In the genomic region with DNA sequence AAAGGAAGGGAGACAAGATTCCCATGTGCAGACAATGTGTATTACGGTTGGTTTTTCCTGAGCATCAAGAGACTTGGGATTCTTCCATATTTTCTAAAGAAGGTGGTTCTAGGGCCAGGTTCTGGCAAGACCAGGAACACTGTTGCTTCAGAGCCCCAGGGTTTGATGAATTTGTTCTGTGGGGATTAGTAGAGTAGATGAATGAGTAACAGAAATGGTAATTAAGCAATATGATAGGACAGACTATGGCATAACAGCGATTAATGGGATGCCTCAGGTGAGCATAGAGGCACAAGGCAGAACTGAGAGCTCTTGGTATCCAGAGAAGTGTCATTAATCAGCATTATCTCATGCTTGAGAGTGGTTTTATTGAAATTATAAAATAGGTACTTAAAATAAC, we compare ENCODE assay signal across 20 cellular contexts.
DNase-seq lines count a peak whose midpoint lies in the region; ATAC-seq, FAIRE-seq and TF ChIP-seq lines count a peak whose summit lies in the region.
"Had no signal": no experiment of that assay in that cellular context is flagged by ENCODE, and none has a peak within 500 bp of the region (broad histone marks: within the 10 kb centered on the region; RNA-seq: fewer than 3 reads in every experiment).

No MANE protein-coding gene starts in this region.

- H3K4me1 ChIP-seq in A549 = peaks cover 38% of the 10 kb centered on the region
- H3K4me1 ChIP-seq in mammary epithelial cell (ENCODE audit: insufficient read depth, low read length) = peaks cover 39% of the 10 kb centered on the region
- peaks cover 37% of the 10 kb centered on the region for H3K4me1 ChIP-seq in keratinocyte (ENCODE audit: control insufficient read depth, extremely low read depth, insufficient read depth, low read length)

- H3K9me3 Mint-ChIP-seq in activated CD8-positive, alpha-beta memory T cell treated with anti-CD3 and anti-CD28 coated beads, Interleukin-2, amount 10 ng/mL, durations not matched to agents 7 days and 5 days (ENCODE audit: low read depth) = no peaks in the 10 kb centered on the region
- H3K9me3 Mint-ChIP-seq: CD4-positive, alpha-beta T cell had no signal

- 90% methylated on average over 2 of the region's 2 CpGs for WGBS in A549 (ENCODE audit: missing lambda C conversion rate)
- 68% methylated on average over 2 of the region's 2 CpGs for WGBS in mammary epithelial cell (ENCODE audit: low coverage, missing lambda C conversion rate)

- H3K27ac ChIP-seq in A549 (peak overlapping the region; percentile 90 to 92; a peak in 4 of 6 replicates), mammary epithelial cell (ENCODE audit: insufficient read depth, low read depth, low read length) (no peak overlapping the region), keratinocyte (ENCODE audit: control insufficient read depth, insufficient read depth, low read length) (no peak overlapping the region)
- H3K27ac ChIP-seq: BLaER1 treated with 17β-estradiol and CSF1 and Interleukin-3, amounts not matched to agents 10 nM and 100 nM had no signal

- in situ Hi-C loops in mammary epithelial cell (cut with MboI; ENCODE audit: low sequenced_read_pairs in 2 of 2) (no loop called here), ACHN (cut with HindIII; ENCODE audit: low pct_ligation_motif_present, low pct_unique_long_range_greater_than_20kb, low sequenced_read_pairs) (no loop called here)

- no peak overlapping the region for H3K9ac ChIP-seq in mammary epithelial cell (ENCODE audit: insufficient read depth, low read length)
- no peak overlapping the region for H3K9ac ChIP-seq in keratinocyte (ENCODE audit: control insufficient read depth, extremely low read depth, insufficient read depth, low read length)
- H3K9ac ChIP-seq: BLaER1 treated with 17β-estradiol and CSF1 and Interleukin-3, amounts not matched to agents 10 nM and 100 nM had no signal

- POLR2A ChIA-PET in A549 (lab: Yijun Ruan, JAX) = no interaction called here

- FAIRE-seq in A549 (lab: Jason Lieb, UNC) (no peak), keratinocyte (lab: Jason Lieb, UNC) (peak; percentile 63)
- FAIRE-seq: D721Med, GM18507, H54 had no signal

- H3K79me2 ChIP-seq in mammary epithelial cell (ENCODE audit: insufficient read depth, low read length) (no peaks in the 10 kb centered on the region), keratinocyte (ENCODE audit: control insufficient read depth, insufficient read depth, low read length) (no peaks in the 10 kb centered on the region)

- no peaks in the 10 kb centered on the region for H3K36me3 Mint-ChIP-seq in activated CD8-positive, alpha-beta memory T cell treated with anti-CD3 and anti-CD28 coated beads, Interleukin-2, amount 10 ng/mL, durations not matched to agents 7 days and 5 days

- H3K4me3 ChIP-seq in A549 (no peak overlapping the region), mammary epithelial cell (replicated peaks in 1 of 3; ENCODE audit: insufficient read depth in 1 of 3, low read depth in 2 of 3, low read length in 3 of 3) (no peak overlapping the region), keratinocyte (ENCODE audit: control insufficient read depth in 2 of 3, extremely low read depth in 1 of 3, insufficient read depth in 2 of 3, low read depth in 1 of 3, low read length in 3 of 3) (no peak overlapping the region)
- H3K4me3 ChIP-seq: BLaER1 treated with 17β-estradiol and CSF1 and Interleukin-3, amounts not matched to agents 10 nM and 100 nM had no signal

- no peak for TF ChIP-seq CTCF in A549 (IDR thresholded peaks at IDR 0.05)
- TF ChIP-seq CTCF in mammary epithelial cell (conservative IDR thresholded peaks at IDR 0.05 in 1 of 2, IDR thresholded peaks at IDR 0.05 in 1 of 2; ENCODE audit: extremely low read depth in 1 of 2, insufficient read depth in 1 of 2, low read depth in 1 of 2, low read length in 2 of 2) = no peak
- TF ChIP-seq CTCF in keratinocyte (optimal IDR thresholded peaks at IDR 0.05 in 1 of 3, IDR thresholded peaks at IDR 0.05 in 1 of 3, conservative IDR thresholded peaks at IDR 0.05 in 1 of 3; ENCODE audit: extremely low read depth in 1 of 3, insufficient read depth in 2 of 3, low read length in 3 of 3) = no peak

- DNase-seq in A549 (ENCODE audit: low read depth in 1 of 2, low spot score in 1 of 2) = no peak
- DNase-seq in NCI-H524 (lab: John Stamatoyannopoulos, UW) = peak; percentile 3 to 32
- DNase-seq in mammary epithelial cell = peak; percentile 63
- no peak for DNase-seq in keratinocyte (ENCODE audit: low read depth, low spot score)
- no peak for DNase-seq in NOMO-1 (lab: John Stamatoyannopoulos, UW; ENCODE audit: unreplicated experiment in 2 of 2)
- no peak for DNase-seq in activated CD8-positive, alpha-beta memory T cell treated with anti-CD3 and anti-CD28 coated beads, Interleukin-2, amount 10 ng/mL, durations not matched to agents 7 days and 5 days
- DNase-seq in ACHN = no peak
- DNase-seq: AML-193; CD4-positive, alpha-beta T cell; KG1; MM.1S; NCI-H2029; NCI-H2227 treated with DMSO at 0.1 percent for 48 hours; NCI-H774; PC-3; SHP77 had no signal

- H3K27me3 ChIP-seq in mammary epithelial cell (ENCODE audit: insufficient read depth, low read length) (no peaks in the 10 kb centered on the region), keratinocyte (ENCODE audit: control insufficient read depth, extremely low read depth, insufficient read depth, low read length) (no peaks in the 10 kb centered on the region)
- H3K27me3 ChIP-seq: BLaER1 treated with 17β-estradiol and CSF1 and Interleukin-3, amounts not matched to agents 10 nM and 100 nM had no signal

- intact Hi-C loops in mammary epithelial cell (cut with micrococcal nuclease) = no loop called here

- no peak for TF ChIP-seq POLR2A in A549 (IDR thresholded peaks at IDR 0.05; ENCODE audit: low read length)

- H2AFZ ChIP-seq in mammary epithelial cell (ENCODE audit: low read depth, low read length) (no peak overlapping the region), keratinocyte (ENCODE audit: control insufficient read depth, low read length) (peak overlapping the region; percentile 5)

- H3K27ac Mint-ChIP-seq in activated CD8-positive, alpha-beta memory T cell treated with anti-CD3 and anti-CD28 coated beads, Interleukin-2, amount 10 ng/mL, durations not matched to agents 7 days and 5 days = no peak overlapping the region
- H3K27ac Mint-ChIP-seq: CD4-positive, alpha-beta T cell had no signal

- H3K4me1 Mint-ChIP-seq in activated CD8-positive, alpha-beta memory T cell treated with anti-CD3 and anti-CD28 coated beads, Interleukin-2, amount 10 ng/mL, durations not matched to agents 7 days and 5 days = no peaks in the 10 kb centered on the region

- H3K36me3 ChIP-seq in mammary epithelial cell (ENCODE audit: insufficient read depth, low read length) (no peaks in the 10 kb centered on the region), keratinocyte (ENCODE audit: control insufficient read depth in 2 of 2, extremely low read depth in 1 of 2, insufficient read depth in 2 of 2, low read length in 2 of 2) (no peaks in the 10 kb centered on the region)
- H3K36me3 ChIP-seq: BLaER1 treated with 17β-estradiol and CSF1 and Interleukin-3, amounts not matched to agents 10 nM and 100 nM had no signal

- CTCF ChIA-PET in A549 (lab: Yijun Ruan, JAX) = interaction anchor here (1.3 to 3.2 kb wide), 4 partner anchors 43 to 234 kb away, joined by 3 to 27 read pairs (median 4); no protein-coding TSS in a partner anchor
- CTCF ChIA-PET in mammary epithelial cell (lab: Charles Lee; ENCODE audit: low non-redundant PET) = interaction anchor here (0.7 kb wide), 1 partner anchor 141 kb away, joined by 3 read pairs; no protein-coding TSS in a partner anchor
- CTCF ChIA-PET in activated CD8-positive, alpha-beta memory T cell treated with anti-CD3 and anti-CD28 coated beads, Interleukin-2, amount 10 ng/mL, durations not matched to agents 7 days and 5 days (lab: Charles Lee) = no interaction called here

- ATAC-seq in A549 = no peak
- no peak for ATAC-seq in activated CD8-positive, alpha-beta memory T cell treated with anti-CD3 and anti-CD28 coated beads, Interleukin-2, amount 10 ng/mL, durations not matched to agents 7 days and 5 days
- ATAC-seq: PC-3 had no signal

- TF ChIP-seq EP300 in A549 (IDR thresholded peaks at IDR 0.05) = no peak

- H3K27me3 Mint-ChIP-seq in activated CD8-positive, alpha-beta memory T cell treated with anti-CD3 and anti-CD28 coated beads, Interleukin-2, amount 10 ng/mL, durations not matched to agents 7 days and 5 days = peaks cover 6% of the 10 kb centered on the region

- H3K9me3 ChIP-seq in A549 (peaks cover 20% of the 10 kb centered on the region), mammary epithelial cell (replicated peaks; ENCODE audit: insufficient read depth, low read length) (no peaks in the 10 kb centered on the region), keratinocyte (ENCODE audit: control insufficient read depth, low read depth, low read length) (no peaks in the 10 kb centered on the region)

- no peak for TF ChIP-seq RAD21 in A549 (conservative IDR thresholded peaks at IDR 0.05 in 1 of 2, IDR thresholded peaks at IDR 0.05 in 1 of 2)

- dilution Hi-C loops in mammary epithelial cell (cut with HindIII; ENCODE audit: low sequenced_read_pairs) (no loop called here), keratinocyte (cut with MboI; ENCODE audit: extremely low pct_ligation_motif_present, low sequenced_read_pairs) (no loop called here)

- no peaks in the 10 kb centered on the region for H3K9me1 ChIP-seq in keratinocyte (ENCODE audit: control insufficient read depth, extremely low read depth, insufficient read depth, low read length)

- no peak overlapping the region for H3K4me3 Mint-ChIP-seq in activated CD8-positive, alpha-beta memory T cell treated with anti-CD3 and anti-CD28 coated beads, Interleukin-2, amount 10 ng/mL, durations not matched to agents 7 days and 5 days
- H3K4me3 Mint-ChIP-seq: CD4-positive, alpha-beta T cell had no signal

- no peak overlapping the region for H3K4me2 ChIP-seq in A549
- H3K4me2 ChIP-seq in mammary epithelial cell (ENCODE audit: insufficient read depth, low read depth, low read length) = no peak overlapping the region
- H3K4me2 ChIP-seq in keratinocyte (ENCODE audit: control insufficient read depth, extremely low read depth, insufficient read depth, low read depth, low read length) = no peak overlapping the region

- BruUV-seq in mammary epithelial cell (replicated peaks; lab: Mats Ljungman, UMichigan) = no TSS peak

- H4K20me1 ChIP-seq in mammary epithelial cell (ENCODE audit: insufficient read depth, low read length) (no peaks in the 10 kb centered on the region), keratinocyte (ENCODE audit: control insufficient read depth, extremely low read depth, insufficient read depth, low read length) (no peaks in the 10 kb centered on the region)
- H4K20me1 ChIP-seq: BLaER1 treated with 17β-estradiol and CSF1 and Interleukin-3, amounts not matched to agents 10 nM and 100 nM had no signal

TF ChIP-seq in A549, 52 proteins besides CTCF, POLR2A, EP300 and RAD21 (continues in another document):
- TF ChIP-seq MYC (IDR thresholded peaks at IDR 0.05; ENCODE audit: borderline replicate concordance, low read length) (no peak), GATA3 (IDR thresholded peaks at IDR 0.05; ENCODE audit: borderline replicate concordance) (no peak), ZFP36 (IDR thresholded peaks at IDR 0.05; ENCODE audit: borderline replicate concordance, partially characterized antibody) (no peak), BHLHE40 (IDR thresholded peaks at IDR 0.05; ENCODE audit: low read depth, low read length) (no peak), PHF8 (IDR thresholded peaks at IDR 0.05; ENCODE audit: borderline replicate concordance, low read depth) (no peak), NPAS2 (CRISPR knock-in tag; IDR thresholded peaks at IDR 0.05; ENCODE audit: borderline replicate concordance) (no peak)

Comparison
In these comparisons a context has a peak if more than half of its experiments do, and no peak if none do; other contexts are left out.
1. DNase-seq: peak in NCI-H524 (2 of 2) and mammary epithelial cell (single experiment); none in A549 (0 of 2), keratinocyte (single experiment), NOMO-1 (0 of 2), activated CD8-positive, alpha-beta memory T cell treated with anti-CD3 and anti-CD28 coated beads, Interleukin-2, amount 10 ng/mL, durations not matched to agents 7 days and 5 days (single experiment) and ACHN (single experiment).
2. H3K27ac ChIP-seq: peak in A549 (2 of 2); none in mammary epithelial cell (single experiment) and keratinocyte (single experiment).